8 cellular contexts compared by ENCODE assay signal in genomic region chr6:169752074-169752623, GRCh38. TPM values are rescaled to one million over a fixed set of nuclear protein-coding genes. Genes with fewer than 3 reads are reported as not detected.
DNase-seq lines count a peak whose midpoint lies in the region; ATAC-seq lines count a peak whose summit lies in the region.

No MANE protein-coding gene starts in this region.

- peak overlapping the region; percentile 100 for H3K4me3 Mint-ChIP-seq in natural killer cell treated with Interleukin-12 subunit alpha and Interleukin-12 subunit beta and Interleukin-15 and Interleukin-18, amount 100 ng/mL, for 72 hours

- ATAC-seq in natural killer cell treated with Interleukin-12 subunit alpha and Interleukin-12 subunit beta and Interleukin-15 and Interleukin-18, amount 100 ng/mL, for 72 hours = no peak
- ATAC-seq in HG02981 (IDR thresholded peaks at IDR 0.05; ENCODE audit: unreplicated experiment) (no peak), GM18907 (IDR thresholded peaks at IDR 0.05; ENCODE audit: unreplicated experiment) (no peak)

- H3K27ac Mint-ChIP-seq in natural killer cell treated with Interleukin-12 subunit alpha and Interleukin-12 subunit beta and Interleukin-15 and Interleukin-18, amount 100 ng/mL, for 72 hours = peak overlapping the region; percentile 97 to 98

- peak overlapping the region; percentile 97 for H3K9ac ChIP-seq in NT2/D1 (ENCODE audit: insufficient read length, low read depth)
- H3K9ac ChIP-seq in duodenal mucosa (ENCODE audit: low read depth in 1 of 2, low read length in 2 of 2) = peak overlapping the region; percentile 94 to 96

- no peaks in the 10 kb centered on the region for H3K27me3 Mint-ChIP-seq in natural killer cell treated with Interleukin-12 subunit alpha and Interleukin-12 subunit beta and Interleukin-15 and Interleukin-18, amount 100 ng/mL, for 72 hours

- H3K27me3 ChIP-seq in NT2/D1 (ENCODE audit: insufficient read depth, insufficient read length) (no peaks in the 10 kb centered on the region), duodenal mucosa (ENCODE audit: control insufficient read depth in 1 of 2, insufficient read depth in 2 of 2, low read length in 2 of 2) (no peaks in the 10 kb centered on the region)

- H3K27ac ChIP-seq in duodenal mucosa (ENCODE audit: low read depth, low read length) = peak overlapping the region; percentile 96

- DNase-seq in NCI-H2171 (lab: John Stamatoyannopoulos, UW) (peak; percentile 52), NCI-H2171 treated with DMSO at 0.1 percent for 48 hours (lab: John Stamatoyannopoulos, UW) (no peak), NT2/D1 (ENCODE audit: low read depth, low spot score) (no peak), activated gamma-delta T cell treated with Interleukin-2 at 50 U/mL for 16 hours (no peak)
- DNase-seq in natural killer cell treated with Interleukin-12 subunit alpha and Interleukin-12 subunit beta and Interleukin-15 and Interleukin-18, amount 100 ng/mL, for 72 hours (ENCODE audit: low spot score) = no peak

- peaks cover 24 to 31% of the 10 kb centered on the region in 2 donors for H3K4me1 Mint-ChIP-seq in natural killer cell treated with Interleukin-12 subunit alpha and Interleukin-12 subunit beta and Interleukin-15 and Interleukin-18, amount 100 ng/mL, for 72 hours (ENCODE audit: low read depth in 2 of 2)

- H3K36me3 Mint-ChIP-seq in natural killer cell treated with Interleukin-12 subunit alpha and Interleukin-12 subunit beta and Interleukin-15 and Interleukin-18, amount 100 ng/mL, for 72 hours = peaks cover 13% of the 10 kb centered on the region

- no peaks in the 10 kb centered on the region for H3K9me3 ChIP-seq in NT2/D1 (ENCODE audit: insufficient read depth, low read length)
- no peaks in the 10 kb centered on the region for H3K9me3 ChIP-seq in duodenal mucosa (ENCODE audit: control insufficient read depth in 1 of 2, low read length in 2 of 2)

- peaks cover 13% of the 10 kb centered on the region for H3K36me3 ChIP-seq in NT2/D1 (ENCODE audit: insufficient read depth, insufficient read length, low read length)
- peaks cover 2 to 7% of the 10 kb centered on the region in 2 donors for H3K36me3 ChIP-seq in duodenal mucosa (ENCODE audit: control insufficient read depth in 1 of 2, insufficient read depth in 2 of 2, low read length in 2 of 2)

- H3K4me1 ChIP-seq in NT2/D1 (ENCODE audit: insufficient read depth, insufficient read length) (no peaks in the 10 kb centered on the region), duodenal mucosa (ENCODE audit: control insufficient read depth in 1 of 2, insufficient read depth in 2 of 2, low read length in 2 of 2) (peaks cover 23 to 24% of the 10 kb centered on the region in 2 donors)

- no peaks in the 10 kb centered on the region for H3K9me3 Mint-ChIP-seq in natural killer cell treated with Interleukin-12 subunit alpha and Interleukin-12 subunit beta and Interleukin-15 and Interleukin-18, amount 100 ng/mL, for 72 hours

- peak overlapping the region; percentile 71 for H3K4me3 ChIP-seq in NT2/D1 (ENCODE audit: insufficient read length, low read depth)
- peak overlapping the region; percentile 84 to 90 for H3K4me3 ChIP-seq in duodenal mucosa (ENCODE audit: low read depth in 1 of 2, low read length in 2 of 2)

RNA-seq across cellular contexts. Expression of gene ERMARD, which starts 0.7 kb away (rescaled TPM):
- 10 to 100 TPM; 22.4 to 39.8 TPM for total RNA-seq in natural killer cell treated with Interleukin-12 subunit alpha and Interleukin-12 subunit beta and Interleukin-15 and Interleukin-18, amount 100 ng/mL, for 72 hours

RNA-seq across cellular contexts. Expression of gene DYNLT2, which starts 0.8 kb away (rescaled TPM):
- total RNA-seq in natural killer cell treated with Interleukin-12 subunit alpha and Interleukin-12 subunit beta and Interleukin-15 and Interleukin-18, amount 100 ng/mL, for 72 hours = 1 to 10 TPM; 1.5 to 2.6 TPM

RNA-seq across cellular contexts. Expression of gene PHF10, which starts 27.8 kb away (rescaled TPM):
- 10 to 100 TPM; 33.0 to 62.0 TPM for total RNA-seq in natural killer cell treated with Interleukin-12 subunit alpha and Interleukin-12 subunit beta and Interleukin-15 and Interleukin-18, amount 100 ng/mL, for 72 hours

RNA-seq across cellular contexts. Expression of gene C6orf120, which starts 50.2 kb away (rescaled TPM):
- total RNA-seq in natural killer cell treated with Interleukin-12 subunit alpha and Interleukin-12 subunit beta and Interleukin-15 and Interleukin-18, amount 100 ng/mL, for 72 hours = 10 to 100 TPM; 18.8 to 20.0 TPM

RNA-seq across cellular contexts. Expression of gene WDR27, which starts 50.3 kb away (rescaled TPM):
- 10 to 100 TPM; 19.6 to 59.1 TPM for total RNA-seq in natural killer cell treated with Interleukin-12 subunit alpha and Interleukin-12 subunit beta and Interleukin-15 and Interleukin-18, amount 100 ng/mL, for 72 hours
